25 cellular contexts compared by ENCODE assay signal in genomic region chr10:129939416-129940275, GRCh38. TPM values are rescaled to one million over a fixed set of nuclear protein-coding genes. Genes with fewer than 3 reads are reported as not detected.
"Had no signal": no experiment of that assay in that cellular context is flagged by ENCODE, and none has a peak within 500 bp of the region (broad histone marks: within the 10 kb centered on the region; RNA-seq: fewer than 3 reads in every experiment).

No MANE protein-coding gene starts in this region.

- H3K36me3 ChIP-seq: transverse colon, uterus had no signal

- H3K27me3 ChIP-seq: transverse colon, uterus had no signal

- H3K9me3 ChIP-seq: transverse colon, uterus had no signal

- H3K4me3 ChIP-seq: transverse colon, uterus had no signal

- H3K4me1 ChIP-seq: transverse colon had no signal

- ATAC-seq: activated CD8-positive, alpha-beta memory T cell treated with anti-CD3 and anti-CD28 coated beads, Interleukin-2, amount 10 ng/mL, durations not matched to agents 7 days and 5 days; activated CD8-positive, alpha-beta T cell treated with anti-CD3 and anti-CD28 coated beads for 36 hours; activated naive CD4-positive, alpha-beta T cell treated with anti-CD3 and anti-CD28 coated beads, Interleukin-2, amount 50 U/mL, for 72 hours; stimulated activated memory B cell treated with anti-CD40 and anti-IgM and Interleukin-4, amounts not matched to agents 10 μg/mL and 1 μg/mL and 100 μg/mL, for 72 hours had no signal

- FAIRE-seq: endometrium, small intestine had no signal

- H3K27ac ChIP-seq: transverse colon, uterus, VCaP had no signal

- DNase-seq: activated CD4-positive, alpha-beta T cell treated with anti-CD3 and anti-CD28 coated beads, Interleukin-2, amount 10 ng/mL, durations not matched to agents 7 days and 5 days; activated CD4-positive, CD25-positive, alpha-beta regulatory T cell treated with anti-CD3 and anti-CD28 coated beads, Interleukin-2, amount 50 U/mL, for 72 hours; activated CD8-positive, alpha-beta memory T cell treated with anti-CD3 and anti-CD28 coated beads, Interleukin-2, amount 10 ng/mL, durations not matched to agents 7 days and 5 days; activated CD8-positive, alpha-beta T cell treated with anti-CD3 and anti-CD28 coated beads for 36 hours; activated gamma-delta T cell treated with Interleukin-2 at 50 U/mL for 16 hours; activated T-cell treated with anti-CD3 and anti-CD28 coated beads for 4 hours; caudate nucleus; effector CD4-positive, alpha-beta T cell; erythroblast; foreskin fibroblast; nephron progenitor cell; occipital lobe; retina; small intestine; stimulated activated CD4-positive, alpha-beta T cell treated with anti-CD3 and anti-CD28 coated beads, Interleukin-15, amount 100 ng/mL, for 24 hours; transverse colon; uterus had no signal

RNA-seq across cellular contexts. Expression of gene EBF3, which starts 24.4 kb away (rescaled TPM):
- total RNA-seq: activated CD4-positive, alpha-beta T cell treated with anti-CD3 and anti-CD28 coated beads, Interleukin-2, amount 10 ng/mL, durations not matched to agents 7 days and 5 days; activated CD8-positive, alpha-beta memory T cell treated with anti-CD3 and anti-CD28 coated beads, Interleukin-2, amount 10 ng/mL, durations not matched to agents 7 days and 5 days; activated CD8-positive, alpha-beta T cell treated with anti-CD3 and anti-CD28 coated beads for 36 hours; activated naive CD4-positive, alpha-beta T cell treated with anti-CD3 and anti-CD28 coated beads, Interleukin-2, amount 50 U/mL, for 72 hours; kidney epithelial cell; liver; mononuclear cell; T-helper 2 cell treated with Interferon-gamma antibody and Interleukin-4, amounts not matched to agents 100 ng/mL and 5 ng/mL, for 36 hours had no signal
